Comparison of ENCODE assay signal across 21 cellular contexts in the genomic region with DNA sequence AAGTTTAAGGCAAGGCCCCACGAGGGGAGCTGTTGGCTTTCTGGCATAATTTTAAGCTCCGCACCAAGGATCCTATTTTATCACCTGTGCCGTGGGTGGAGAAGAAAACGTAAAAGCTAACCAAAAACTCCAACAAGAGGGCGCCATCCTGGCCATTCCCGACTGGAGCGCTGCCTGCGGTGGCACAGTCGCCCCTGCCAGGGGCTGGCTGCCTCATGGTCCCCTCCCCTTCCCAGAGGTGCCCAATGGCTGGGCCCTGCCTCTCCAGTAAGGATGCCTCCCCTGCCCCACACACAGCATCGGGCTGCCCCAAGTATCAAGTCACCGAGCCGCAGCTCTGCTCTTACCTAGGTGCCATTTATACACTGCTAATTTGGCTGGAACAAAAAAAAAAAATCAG. TPM values are rescaled to one million over a fixed set of nuclear protein-coding genes. Genes with fewer than 3 reads are reported as not detected.
DNase-seq lines count a peak whose midpoint lies in the region; ATAC-seq, FAIRE-seq and TF ChIP-seq lines count a peak whose summit lies in the region.
"Had no signal": no experiment of that assay in that cellular context is flagged by ENCODE, and none has a peak within 500 bp of the region (broad histone marks: within the 10 kb centered on the region; RNA-seq: fewer than 3 reads in every experiment).

No MANE protein-coding gene starts in this region.

- CTCF ChIA-PET in GM12878 (lab: Yijun Ruan, JAX) = interaction anchor here (0.6 kb wide), 1 partner anchor 1967 kb away, joined by 3 read pairs; no protein-coding TSS in a partner anchor

- no peak overlapping the region for H3K23ac ChIP-seq in neuronal stem cell (ENCODE audit: low read depth, low read length, poor library complexity)

- no peak overlapping the region for H3K4ac ChIP-seq in neuronal stem cell (ENCODE audit: low read length)

- H2AFZ ChIP-seq in GM12878 (ENCODE audit: control insufficient read depth, low read depth, low read length) (no peak overlapping the region), neuronal stem cell (ENCODE audit: low read length) (no peak overlapping the region)
- H2AFZ ChIP-seq: GM23248 had no signal

- H3K4me2 ChIP-seq in GM12878 (ENCODE audit: control insufficient read depth, insufficient read depth) (no peak overlapping the region), neuronal stem cell (ENCODE audit: insufficient read depth, low read length, poor library complexity, severe bottlenecking) (no peak overlapping the region)

- no TSS peak for BruUV-seq in GM12878 (replicated peaks; lab: Mats Ljungman, UMichigan)

- no peak for TF ChIP-seq EP300 in GM12878 (IDR thresholded peaks at IDR 0.05; ENCODE audit: borderline replicate concordance in 1 of 2, control insufficient read depth in 1 of 2, low read depth in 2 of 2, low read length in 2 of 2)

- no peak overlapping the region for H2BK12ac ChIP-seq in neuronal stem cell (ENCODE audit: low read length)

- TF ChIP-seq RAD21 in GM12878 (IDR thresholded peaks at IDR 0.05; ENCODE audit: insufficient read depth, low read depth, low read length) = no peak

- H3K9me3 ChIP-seq in heart right ventricle (no peaks in the 10 kb centered on the region), GM12878 (replicated peaks; ENCODE audit: control insufficient read depth, insufficient read depth, low read length) (no peaks in the 10 kb centered on the region), neuronal stem cell (replicated peaks in 1 of 2; ENCODE audit: control insufficient read depth in 2 of 2, insufficient read depth in 1 of 2, low read depth in 1 of 2, low read length in 2 of 2) (no peaks in the 10 kb centered on the region)
- H3K9me3 ChIP-seq: HAP-1 had no signal

- no peak overlapping the region for H2BK5ac ChIP-seq in neuronal stem cell (ENCODE audit: low read length)

- POLR2A ChIA-PET in GM12878 (lab: Charles Lee) = no interaction called here

- no peaks in the 10 kb centered on the region for H3K79me2 ChIP-seq in GM12878 (ENCODE audit: control insufficient read depth, insufficient read depth, low read length)

- SMC1A ChIA-PET in GM12878 (lab: Charles Lee; ENCODE audit: uncharacterized antibody, unreplicated experiment) = no interaction called here

- H4K20me1 ChIP-seq in GM12878 (ENCODE audit: control insufficient read depth, insufficient read depth) = no peaks in the 10 kb centered on the region

- in situ Hi-C loops in GM12878 (cut with MboI) = no loop called here

- H3K36me3 ChIP-seq in heart right ventricle (peaks cover 0 to 67% (median 28%) of the 10 kb centered on the region in 9 donors), H7 (replicated peaks; ENCODE audit: control insufficient read depth, insufficient read depth, low read length) (peaks cover 12% of the 10 kb centered on the region), GM12878 (ENCODE audit: control insufficient read depth in 2 of 2, insufficient read depth in 2 of 2, low read length in 1 of 2) (peaks cover 10 to 12% of the 10 kb centered on the region in 2 experiments), neuronal stem cell (replicated peaks in 1 of 2; ENCODE audit: control insufficient read depth in 2 of 2, insufficient read depth in 2 of 2, low read length in 2 of 2) (peaks cover 26 to 59% of the 10 kb centered on the region in 2 donors)

- no peak overlapping the region for H2BK120ac ChIP-seq in neuronal stem cell (ENCODE audit: low read depth, low read length)

- peak; percentile 35 for DNase-seq in Right ventricle myocardium inferior (ENCODE audit: missing footprints)
- no peak for DNase-seq in heart right ventricle
- DNase-seq in H7 = peak; percentile 68
- DNase-seq in GM12878 (ENCODE audit: low read depth, low spot score) = no peak
- no peak for DNase-seq in neuronal stem cell (ENCODE audit: low spot score)
- no peak for DNase-seq in activated T-cell treated with anti-CD3 and anti-CD28 coated beads, Interleukin-2, amount 50 U/mL, for 1 hour
- no peak for DNase-seq in AG08396 (ENCODE audit: low spot score)
- DNase-seq: AML-193; C1 segment of cervical spinal cord; CD4-positive, alpha-beta memory T cell; COR-L47; DMS153; DND-41; GM23248 had no signal

- peak; percentile 2; the same call in 1 of the 2 replicates for TF ChIP-seq POLR2A in GM12878 (IDR thresholded peaks at IDR 0.05; ENCODE audit: low read depth, low read length)

- H2BK15ac ChIP-seq in neuronal stem cell (ENCODE audit: low read length) = no peak overlapping the region

- H3K79me1 ChIP-seq in neuronal stem cell (ENCODE audit: low read depth, low read length) = no peaks in the 10 kb centered on the region

- H3K18ac ChIP-seq in neuronal stem cell (ENCODE audit: low read length) = no peak overlapping the region

- TF ChIP-seq CTCF in heart right ventricle (IDR thresholded peaks at IDR 0.05) = no peak
- no peak for TF ChIP-seq CTCF in GM12878 (IDR thresholded peaks at IDR 0.05 in 2 of 3, conservative IDR thresholded peaks at IDR 0.05 in 1 of 3; ENCODE audit: control insufficient read depth in 2 of 3, extremely low read depth in 1 of 3, insufficient read depth in 1 of 3, low read depth in 3 of 3, low read length in 3 of 3)

- ATAC-seq in Right ventricle myocardium inferior (no peak), heart right ventricle (no peak), GM12878 (no peak), HG03457 (IDR thresholded peaks at IDR 0.05; ENCODE audit: unreplicated experiment) (no peak)

- no peak overlapping the region for H2AK5ac ChIP-seq in neuronal stem cell (ENCODE audit: low read depth, low read length)

- H4K91ac ChIP-seq in neuronal stem cell (ENCODE audit: low read depth, low read length, poor library complexity) = no peak overlapping the region

- intact Hi-C loops in Right ventricle myocardium inferior (cut with DNase I) = loop anchor here (10.0 kb wide), 1 partner anchor 470 kb away; a partner anchor contains a TSS
- intact Hi-C loops in heart right ventricle (cut with DNase I) = loop anchor here in 1 of 10 donors (10.0 kb wide), 1 partner anchor 330 kb away; a partner anchor contains a TSS
- intact Hi-C loops in GM12878 (cut with micrococcal nuclease; ENCODE audit: unreplicated experiment) = no loop called here

- H3K9ac ChIP-seq in GM12878 (ENCODE audit: control insufficient read depth, insufficient read depth, low read length) = no peak overlapping the region
- no peak overlapping the region for H3K9ac ChIP-seq in neuronal stem cell (ENCODE audit: low read depth, low read length, poor library complexity)
- H3K9ac ChIP-seq: GM23248 had no signal

- RAD21 ChIA-PET in GM12878 (lab: Charles Lee; ENCODE audit: unreplicated experiment) = no interaction called here

- H3K4me3 ChIP-seq in heart right ventricle (no peak overlapping the region), H7 (ENCODE audit: insufficient read depth, low read depth, low read length) (no peak overlapping the region), GM12878 (no peak overlapping the region), neuronal stem cell (ENCODE audit: low read length in 2 of 2) (no peak overlapping the region)
- H3K4me3 ChIP-seq: GM23248, HAP-1 had no signal

- H3K27ac ChIP-seq in heart right ventricle = no peak overlapping the region
- H3K27ac ChIP-seq in GM12878 (ENCODE audit: control insufficient read depth, insufficient read depth) = no peak overlapping the region
- no peak overlapping the region for H3K27ac ChIP-seq in neuronal stem cell (replicated peaks; ENCODE audit: low read length)
- H3K27ac ChIP-seq: 22Rv1, GM23248 had no signal

- H3K4me1 ChIP-seq in heart right ventricle (peaks cover 0 to 37% (median 16%) of the 10 kb centered on the region in 9 donors), GM12878 (ENCODE audit: control insufficient read depth, insufficient read depth, low read length) (no peaks in the 10 kb centered on the region), neuronal stem cell (ENCODE audit: control insufficient read depth in 2 of 2, insufficient read depth in 1 of 2, low read depth in 1 of 2, low read length in 2 of 2) (peaks cover 0 to 2% of the 10 kb centered on the region in 2 donors)
- H3K4me1 ChIP-seq: HAP-1 had no signal

- H3K14ac ChIP-seq in neuronal stem cell (ENCODE audit: low read length) = no peak overlapping the region

- H3K27me3 ChIP-seq in heart right ventricle = no peaks in the 10 kb centered on the region
- no peaks in the 10 kb centered on the region for H3K27me3 ChIP-seq in H7 (ENCODE audit: control insufficient read depth, insufficient read depth, low read length)
- H3K27me3 ChIP-seq in GM12878 (replicated peaks in 1 of 2; ENCODE audit: control insufficient read depth in 2 of 2, insufficient read depth in 2 of 2, low read length in 1 of 2) = no peaks in the 10 kb centered on the region
- no peaks in the 10 kb centered on the region for H3K27me3 ChIP-seq in neuronal stem cell (ENCODE audit: control insufficient read depth in 3 of 3, insufficient read depth in 3 of 3, low read depth in 1 of 3, low read length in 3 of 3)

- peak overlapping the region; percentile 82 for H4K8ac ChIP-seq in neuronal stem cell (ENCODE audit: low read depth, low read length)

- WGBS in heart right ventricle, 2 donors = 91 to 94% methylated on average over 12 of the region's 12 CpGs
- WGBS in GM12878 (ENCODE audit: insufficient coverage, insufficient replicate concordance, low lambda C conversion rate, missing lambda C conversion rate) = 92% methylated on average over 12 of the region's 12 CpGs
- WGBS in neuronal stem cell (ENCODE audit: extremely low coverage in 2 of 2, insufficient read length in 2 of 2, insufficient replicate concordance in 1 of 2), 2 donors = no CpG with 5 or more reads among the region's 12 CpGs

- no peak for FAIRE-seq in GM12878 (lab: Jason Lieb, UNC)
- FAIRE-seq: A204.1, G401.6, GM19239, H1 had no signal

RNA-seq across cellular contexts. Expression of a gene that starts 36.3 kb away (rescaled TPM):
- 41.4 TPM for total RNA-seq in Right ventricle myocardium inferior
- total RNA-seq in heart right ventricle = 10 to 100 TPM; 36.2 to 55.5 (median 43.2) TPM
- polyA plus RNA-seq in heart right ventricle = 10 to 100 TPM; 15.1 to 16.6 TPM
- 56.9 and 60.7 TPM in 2 replicates for total RNA-seq in H7 (2014; rRNA removed; shearing (Covaris generic))
- total RNA-seq in GM12878 (2013; cell fraction: nucleolus; rRNA removed) = 27.1 and 33.1 TPM in 2 replicates
- total RNA-seq in GM12878 (2014; rRNA removed) = 21.7 and 26.0 TPM in 2 replicates
- 17.9 and 18.8 TPM in 2 replicates for total RNA-seq in GM12878 (2014; rRNA removed; fragmentation: Illumina TruSeq; extraction: Trizol)
- 23.3 and 23.8 TPM in 2 replicates for total RNA-seq in GM12878 (2021)
- polyA plus RNA-seq in GM12878 (2011; ENCODE audit: low read depth) = 13.8 TPM
- 12.6 and 19.4 TPM in 2 replicates for polyA plus RNA-seq in GM12878 (2011; rRNA removed)
- 33.2 and 37.3 TPM in 2 replicates for polyA plus RNA-seq in GM12878 (2011; cell fraction: cytosol; rRNA removed)
- 26.3 and 37.5 TPM in 2 replicates for polyA plus RNA-seq in GM12878 (2011; cell fraction: nucleus; rRNA removed)
- 18.0 and 19.3 TPM in 2 replicates for polyA plus RNA-seq in GM12878 (2012)
- polyA plus RNA-seq in GM12878 (2014; fragmentation: Illumina TruSeq; extraction: Trizol) = 25.4 and 29.0 TPM in 2 replicates
- polyA plus RNA-seq in GM12878 (2014; fragmentation: Nextera tagmentation; extraction: Ambion mirVana) = 1 to 10 TPM in 1 of 2 experiments, under 1 TPM in 1; 0.87 to 2.8 TPM
- 21.4 and 22.3 TPM in 2 replicates for polyA plus RNA-seq in GM12878 (2014; rRNA removed)
- polyA plus RNA-seq in GM12878 (2016; fragmentation: Nextera tagmentation; extraction: Ambion mirVana) = 10 to 100 TPM; 12.9 to 20.7 TPM
- polyA minus RNA-seq in GM12878 (2011; rRNA and poly(A)+ RNA removed) = 11.7 and 18.3 TPM in 2 replicates
- polyA minus RNA-seq in GM12878 (2011; cell fraction: cytosol; rRNA and poly(A)+ RNA removed) = 6.9 and 10.5 TPM in 2 replicates
- polyA minus RNA-seq in GM12878 (2011; cell fraction: nucleus; rRNA and poly(A)+ RNA removed) = 6.6 and 9.9 TPM in 2 replicates
- polyA plus RNA-seq in neuronal stem cell (2013, experiment 1 of 2) = 32.5 TPM
- polyA plus RNA-seq in neuronal stem cell (2013, experiment 2 of 2) = 32.9 TPM

RNA-seq across cellular contexts. Expression of a gene that starts 52.5 kb away (rescaled TPM):
- total RNA-seq in Right ventricle myocardium inferior (7.4 TPM), heart right ventricle (10 to 100 TPM in 2 of 10 donors, 1 to 10 TPM in 8; 5.9 to 10.9 (median 8.5) TPM), GM12878 (2014; rRNA removed) (1.8 and 2.3 TPM in 2 replicates), GM12878 (2014; rRNA removed; fragmentation: Illumina TruSeq; extraction: Trizol) (2.3 and 2.4 TPM in 2 replicates), GM12878 (2021) (4.3 and 4.6 TPM in 2 replicates)
- polyA plus RNA-seq in heart right ventricle (1 to 10 TPM; 2.4 to 3.1 TPM), GM12878 (2011; rRNA removed) (0.29 and 0.65 TPM in 2 replicates), GM12878 (2014; fragmentation: Illumina TruSeq; extraction: Trizol) (1.2 and 2.2 TPM in 2 replicates), GM12878 (2014; fragmentation: Nextera tagmentation; extraction: Ambion mirVana) (under 1 TPM; 0.14 to 0.22 TPM), GM12878 (2014; rRNA removed) (2.4 and 3.5 TPM in 2 replicates), GM12878 (2016; fragmentation: Nextera tagmentation; extraction: Ambion mirVana) (1 to 10 TPM; 1.5 to 5.8 TPM)
- total RNA-seq in H7 (2014; rRNA removed; shearing (Covaris generic)) = 5.1 and 11.7 TPM in 2 replicates
- total RNA-seq in GM12878 (2013; cell fraction: nucleolus; rRNA removed) = 3.5 and 4.8 TPM in 2 replicates
- 1.4 TPM for polyA plus RNA-seq in GM12878 (2011; ENCODE audit: low read depth)
- polyA plus RNA-seq in GM12878 (2011; cell fraction: cytosol; rRNA removed) = 0.79 and 0.81 TPM in 2 replicates
- polyA plus RNA-seq in GM12878 (2011; cell fraction: nucleus; rRNA removed) = 1.0 and 1.1 TPM in 2 replicates
- polyA plus RNA-seq in GM12878 (2012) = 3.0 and 3.8 TPM in 2 replicates
- 0.82 and 1.2 TPM in 2 replicates for polyA minus RNA-seq in GM12878 (2011; rRNA and poly(A)+ RNA removed)
- 0.10 TPM in 1 of 2 replicates, not detected in the other for polyA minus RNA-seq in GM12878 (2011; cell fraction: cytosol; rRNA and poly(A)+ RNA removed)
- 0.85 and 1.4 TPM in 2 replicates for polyA minus RNA-seq in GM12878 (2011; cell fraction: nucleus; rRNA and poly(A)+ RNA removed)
- polyA plus RNA-seq in neuronal stem cell (2013, experiment 1 of 2) = 4.4 TPM
- 5.5 TPM for polyA plus RNA-seq in neuronal stem cell (2013, experiment 2 of 2)

Comparison
In these comparisons a context has a peak if more than half of its experiments do, and no peak if none do; other contexts are left out.
1. DNase-seq: peak in Right ventricle myocardium inferior (single experiment) and H7 (single experiment); none in heart right ventricle (0 of 2), GM12878 (single experiment), neuronal stem cell (single experiment), activated T-cell treated with anti-CD3 and anti-CD28 coated beads, Interleukin-2, amount 50 U/mL, for 1 hour (single experiment) and AG08396 (single experiment).